ENCODE assay signal across 2 cellular contexts in the genomic region with DNA sequence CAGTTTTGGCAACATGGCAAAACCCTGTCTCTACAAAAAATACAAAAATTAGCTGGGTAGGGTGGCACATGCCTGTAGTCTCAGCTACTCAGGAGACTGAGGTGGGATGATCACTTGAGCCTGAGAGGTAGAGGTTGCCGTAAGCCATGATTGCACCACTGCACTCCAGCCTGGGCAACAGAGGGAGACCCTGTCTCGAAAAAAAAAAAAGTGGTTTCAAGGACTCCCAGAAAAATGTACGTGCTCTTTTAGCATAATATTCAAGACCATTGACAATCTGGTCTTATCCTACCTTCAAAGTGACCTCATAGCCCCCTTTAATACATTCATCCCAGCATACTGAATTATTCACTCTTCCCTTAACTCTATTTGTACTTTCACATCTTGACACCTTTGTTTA.
TF ChIP-seq lines count a peak whose summit lies in the region.

No MANE protein-coding gene starts in this region.

TF ChIP-seq in HEK293, 187 proteins besides CTCF, POLR2A, EP300 and RAD21:
- TF ChIP-seq, protein P1, sequence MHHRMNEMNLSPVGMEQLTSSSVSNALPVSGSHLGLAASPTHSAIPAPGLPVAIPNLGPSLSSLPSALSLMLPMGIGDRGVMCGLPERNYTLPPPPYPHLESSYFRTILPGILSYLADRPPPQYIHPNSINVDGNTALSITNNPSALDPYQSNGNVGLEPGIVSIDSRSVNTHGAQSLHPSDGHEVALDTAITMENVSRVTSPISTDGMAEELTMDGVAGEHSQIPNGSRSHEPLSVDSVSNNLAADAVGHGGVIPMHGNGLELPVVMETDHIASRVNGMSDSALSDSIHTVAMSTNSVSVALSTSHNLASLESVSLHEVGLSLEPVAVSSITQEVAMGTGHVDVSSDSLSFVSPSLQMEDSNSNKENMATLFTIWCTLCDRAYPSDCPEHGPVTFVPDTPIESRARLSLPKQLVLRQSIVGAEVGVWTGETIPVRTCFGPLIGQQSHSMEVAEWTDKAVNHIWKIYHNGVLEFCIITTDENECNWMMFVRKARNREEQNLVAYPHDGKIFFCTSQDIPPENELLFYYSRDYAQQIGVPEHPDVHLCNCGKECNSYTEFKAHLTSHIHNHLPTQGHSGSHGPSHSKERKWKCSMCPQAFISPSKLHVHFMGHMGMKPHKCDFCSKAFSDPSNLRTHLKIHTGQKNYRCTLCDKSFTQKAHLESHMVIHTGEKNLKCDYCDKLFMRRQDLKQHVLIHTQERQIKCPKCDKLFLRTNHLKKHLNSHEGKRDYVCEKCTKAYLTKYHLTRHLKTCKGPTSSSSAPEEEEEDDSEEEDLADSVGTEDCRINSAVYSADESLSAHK (tag by site-specific recombination; IDR thresholded peaks at IDR 0.05): peak; percentile 93

TF ChIP-seq in K562, 482 proteins besides CTCF, POLR2A, EP300 and RAD21:
- TF ChIP-seq MIER1 (IDR thresholded peaks at IDR 0.05; ENCODE audit: low read depth): 0 out of 2 replicates have a peak, but pooled peaks have one; percentile 60
